Comparison of ENCODE assay signal across 1 cellular context in the genomic region with DNA sequence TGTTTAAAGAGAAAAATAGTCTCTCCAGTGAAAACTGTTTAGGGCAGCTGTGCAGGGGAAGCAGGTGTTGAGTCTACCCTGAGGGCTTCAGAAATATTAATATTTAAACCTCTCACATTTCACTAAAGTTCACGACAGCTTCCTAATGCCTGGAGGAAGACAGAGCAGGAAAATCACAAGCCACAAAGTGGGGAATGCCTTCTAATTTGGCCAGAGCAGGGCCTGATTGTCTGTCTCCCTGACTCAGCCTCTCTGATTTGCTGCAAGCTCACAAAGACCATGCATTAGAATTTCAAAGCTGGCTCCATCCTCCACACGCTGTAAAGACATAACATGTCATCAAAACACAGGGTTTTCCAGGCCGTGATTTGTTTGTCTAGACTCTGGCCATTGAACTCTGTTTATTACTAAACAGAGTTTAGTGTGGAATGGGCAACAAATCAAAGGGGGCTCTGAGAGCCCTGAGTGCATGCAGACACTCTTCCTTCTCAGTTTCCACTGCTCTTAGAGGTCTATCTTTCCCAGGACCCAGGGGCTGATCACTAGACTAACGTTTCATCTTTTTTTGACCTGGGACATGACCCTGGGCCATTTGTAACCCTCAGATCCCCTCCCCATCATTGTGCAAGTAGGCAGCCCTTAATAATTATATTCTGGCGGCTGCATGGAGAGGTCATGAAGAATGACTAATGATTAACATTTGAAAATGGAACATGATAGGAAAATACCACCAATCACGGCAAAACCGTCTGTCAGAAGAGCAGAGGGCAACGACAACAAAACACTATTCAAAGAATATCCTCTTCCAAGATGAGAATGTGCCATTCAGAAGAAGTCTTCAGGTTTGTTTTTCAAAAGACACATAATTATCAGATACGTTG.
TF ChIP-seq lines count a peak whose summit lies in the region.

No MANE protein-coding gene starts in this region.

TF ChIP-seq in HepG2, 621 proteins besides CTCF, POLR2A, EP300 and RAD21 (continued from another document and continues in another):
- TF ChIP-seq, protein P1, sequence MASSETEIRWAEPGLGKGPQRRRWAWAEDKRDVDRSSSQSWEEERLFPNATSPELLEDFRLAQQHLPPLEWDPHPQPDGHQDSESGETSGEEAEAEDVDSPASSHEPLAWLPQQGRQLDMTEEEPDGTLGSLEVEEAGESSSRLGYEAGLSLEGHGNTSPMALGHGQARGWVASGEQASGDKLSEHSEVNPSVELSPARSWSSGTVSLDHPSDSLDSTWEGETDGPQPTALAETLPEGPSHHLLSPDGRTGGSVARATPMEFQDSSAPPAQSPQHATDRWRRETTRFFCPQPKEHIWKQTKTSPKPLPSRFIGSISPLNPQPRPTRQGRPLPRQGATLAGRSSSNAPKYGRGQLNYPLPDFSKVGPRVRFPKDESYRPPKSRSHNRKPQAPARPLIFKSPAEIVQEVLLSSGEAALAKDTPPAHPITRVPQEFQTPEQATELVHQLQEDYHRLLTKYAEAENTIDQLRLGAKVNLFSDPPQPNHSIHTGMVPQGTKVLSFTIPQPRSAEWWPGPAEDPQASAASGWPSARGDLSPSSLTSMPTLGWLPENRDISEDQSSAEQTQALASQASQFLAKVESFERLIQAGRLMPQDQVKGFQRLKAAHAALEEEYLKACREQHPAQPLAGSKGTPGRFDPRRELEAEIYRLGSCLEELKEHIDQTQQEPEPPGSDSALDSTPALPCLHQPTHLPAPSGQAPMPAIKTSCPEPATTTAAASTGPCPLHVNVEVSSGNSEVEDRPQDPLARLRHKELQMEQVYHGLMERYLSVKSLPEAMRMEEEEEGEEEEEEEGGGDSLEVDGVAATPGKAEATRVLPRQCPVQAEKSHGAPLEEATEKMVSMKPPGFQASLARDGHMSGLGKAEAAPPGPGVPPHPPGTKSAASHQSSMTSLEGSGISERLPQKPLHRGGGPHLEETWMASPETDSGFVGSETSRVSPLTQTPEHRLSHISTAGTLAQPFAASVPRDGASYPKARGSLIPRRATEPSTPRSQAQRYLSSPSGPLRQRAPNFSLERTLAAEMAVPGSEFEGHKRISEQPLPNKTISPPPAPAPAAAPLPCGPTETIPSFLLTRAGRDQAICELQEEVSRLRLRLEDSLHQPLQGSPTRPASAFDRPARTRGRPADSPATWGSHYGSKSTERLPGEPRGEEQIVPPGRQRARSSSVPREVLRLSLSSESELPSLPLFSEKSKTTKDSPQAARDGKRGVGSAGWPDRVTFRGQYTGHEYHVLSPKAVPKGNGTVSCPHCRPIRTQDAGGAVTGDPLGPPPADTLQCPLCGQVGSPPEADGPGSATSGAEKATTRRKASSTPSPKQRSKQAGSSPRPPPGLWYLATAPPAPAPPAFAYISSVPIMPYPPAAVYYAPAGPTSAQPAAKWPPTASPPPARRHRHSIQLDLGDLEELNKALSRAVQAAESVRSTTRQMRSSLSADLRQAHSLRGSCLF (CRISPR knock-in tag; IDR thresholded peaks at IDR 0.05; ENCODE audit: borderline replicate concordance): no peak
- TF ChIP-seq SOX6 (IDR thresholded peaks at IDR 0.05): no peak
- TF ChIP-seq SOX6 (CRISPR knock-in tag; IDR thresholded peaks at IDR 0.05): peak; percentile 98
- no peak for TF ChIP-seq ZNF234 (CRISPR knock-in tag; conservative IDR thresholded peaks at IDR 0.05)
- TF ChIP-seq, protein P2, sequence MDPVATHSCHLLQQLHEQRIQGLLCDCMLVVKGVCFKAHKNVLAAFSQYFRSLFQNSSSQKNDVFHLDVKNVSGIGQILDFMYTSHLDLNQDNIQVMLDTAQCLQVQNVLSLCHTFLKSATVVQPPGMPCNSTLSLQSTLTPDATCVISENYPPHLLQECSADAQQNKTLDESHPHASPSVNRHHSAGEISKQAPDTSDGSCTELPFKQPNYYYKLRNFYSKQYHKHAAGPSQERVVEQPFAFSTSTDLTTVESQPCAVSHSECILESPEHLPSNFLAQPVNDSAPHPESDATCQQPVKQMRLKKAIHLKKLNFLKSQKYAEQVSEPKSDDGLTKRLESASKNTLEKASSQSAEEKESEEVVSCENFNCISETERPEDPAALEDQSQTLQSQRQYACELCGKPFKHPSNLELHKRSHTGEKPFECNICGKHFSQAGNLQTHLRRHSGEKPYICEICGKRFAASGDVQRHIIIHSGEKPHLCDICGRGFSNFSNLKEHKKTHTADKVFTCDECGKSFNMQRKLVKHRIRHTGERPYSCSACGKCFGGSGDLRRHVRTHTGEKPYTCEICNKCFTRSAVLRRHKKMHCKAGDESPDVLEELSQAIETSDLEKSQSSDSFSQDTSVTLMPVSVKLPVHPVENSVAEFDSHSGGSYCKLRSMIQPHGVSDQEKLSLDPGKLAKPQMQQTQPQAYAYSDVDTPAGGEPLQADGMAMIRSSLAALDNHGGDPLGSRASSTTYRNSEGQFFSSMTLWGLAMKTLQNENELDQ (CRISPR knock-in tag; IDR thresholded peaks at IDR 0.05; ENCODE audit: borderline replicate concordance): no peak
- TF ChIP-seq SP4 (CRISPR knock-in tag; IDR thresholded peaks at IDR 0.05): 0 out of 2 replicates have a peak, but pooled peaks have one; percentile 33
- TF ChIP-seq NFIC (IDR thresholded peaks at IDR 0.05; ENCODE audit: low read length): peak; percentile 96
- TF ChIP-seq, protein P3, sequence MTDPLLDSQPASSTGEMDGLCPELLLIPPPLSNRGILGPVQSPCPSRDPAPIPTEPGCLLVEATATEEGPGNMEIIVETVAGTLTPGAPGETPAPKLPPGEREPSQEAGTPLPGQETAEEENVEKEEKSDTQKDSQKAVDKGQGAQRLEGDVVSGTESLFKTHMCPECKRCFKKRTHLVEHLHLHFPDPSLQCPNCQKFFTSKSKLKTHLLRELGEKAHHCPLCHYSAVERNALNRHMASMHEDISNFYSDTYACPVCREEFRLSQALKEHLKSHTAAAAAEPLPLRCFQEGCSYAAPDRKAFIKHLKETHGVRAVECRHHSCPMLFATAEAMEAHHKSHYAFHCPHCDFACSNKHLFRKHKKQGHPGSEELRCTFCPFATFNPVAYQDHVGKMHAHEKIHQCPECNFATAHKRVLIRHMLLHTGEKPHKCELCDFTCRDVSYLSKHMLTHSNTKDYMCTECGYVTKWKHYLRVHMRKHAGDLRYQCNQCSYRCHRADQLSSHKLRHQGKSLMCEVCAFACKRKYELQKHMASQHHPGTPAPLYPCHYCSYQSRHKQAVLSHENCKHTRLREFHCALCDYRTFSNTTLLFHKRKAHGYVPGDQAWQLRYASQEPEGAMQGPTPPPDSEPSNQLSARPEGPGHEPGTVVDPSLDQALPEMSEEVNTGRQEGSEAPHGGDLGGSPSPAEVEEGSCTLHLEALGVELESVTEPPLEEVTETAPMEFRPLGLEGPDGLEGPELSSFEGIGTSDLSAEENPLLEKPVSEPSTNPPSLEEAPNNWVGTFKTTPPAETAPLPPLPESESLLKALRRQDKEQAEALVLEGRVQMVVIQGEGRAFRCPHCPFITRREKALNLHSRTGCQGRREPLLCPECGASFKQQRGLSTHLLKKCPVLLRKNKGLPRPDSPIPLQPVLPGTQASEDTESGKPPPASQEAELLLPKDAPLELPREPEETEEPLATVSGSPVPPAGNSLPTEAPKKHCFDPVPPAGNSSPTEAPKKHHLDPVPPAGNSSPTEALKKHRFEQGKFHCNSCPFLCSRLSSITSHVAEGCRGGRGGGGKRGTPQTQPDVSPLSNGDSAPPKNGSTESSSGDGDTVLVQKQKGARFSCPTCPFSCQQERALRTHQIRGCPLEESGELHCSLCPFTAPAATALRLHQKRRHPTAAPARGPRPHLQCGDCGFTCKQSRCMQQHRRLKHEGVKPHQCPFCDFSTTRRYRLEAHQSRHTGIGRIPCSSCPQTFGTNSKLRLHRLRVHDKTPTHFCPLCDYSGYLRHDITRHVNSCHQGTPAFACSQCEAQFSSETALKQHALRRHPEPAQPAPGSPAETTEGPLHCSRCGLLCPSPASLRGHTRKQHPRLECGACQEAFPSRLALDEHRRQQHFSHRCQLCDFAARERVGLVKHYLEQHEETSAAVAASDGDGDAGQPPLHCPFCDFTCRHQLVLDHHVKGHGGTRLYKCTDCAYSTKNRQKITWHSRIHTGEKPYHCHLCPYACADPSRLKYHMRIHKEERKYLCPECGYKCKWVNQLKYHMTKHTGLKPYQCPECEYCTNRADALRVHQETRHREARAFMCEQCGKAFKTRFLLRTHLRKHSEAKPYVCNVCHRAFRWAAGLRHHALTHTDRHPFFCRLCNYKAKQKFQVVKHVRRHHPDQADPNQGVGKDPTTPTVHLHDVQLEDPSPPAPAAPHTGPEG (CRISPR knock-in tag; IDR thresholded peaks at IDR 0.05): no peak
- no peak for TF ChIP-seq ZNF879 (CRISPR knock-in tag; IDR thresholded peaks at IDR 0.05)
- no peak for TF ChIP-seq ZC3H4 (CRISPR knock-in tag; IDR thresholded peaks at IDR 0.05; ENCODE audit: borderline replicate concordance)
- 0 out of 2 replicates have a peak, but pooled peaks have one; percentile 15 for TF ChIP-seq ZBTB21 (CRISPR knock-in tag; IDR thresholded peaks at IDR 0.05)
- peak; percentile 62 for TF ChIP-seq XRCC5 (optimal IDR thresholded peaks at IDR 0.05; ENCODE audit: low read length)
- TF ChIP-seq, protein P4, sequence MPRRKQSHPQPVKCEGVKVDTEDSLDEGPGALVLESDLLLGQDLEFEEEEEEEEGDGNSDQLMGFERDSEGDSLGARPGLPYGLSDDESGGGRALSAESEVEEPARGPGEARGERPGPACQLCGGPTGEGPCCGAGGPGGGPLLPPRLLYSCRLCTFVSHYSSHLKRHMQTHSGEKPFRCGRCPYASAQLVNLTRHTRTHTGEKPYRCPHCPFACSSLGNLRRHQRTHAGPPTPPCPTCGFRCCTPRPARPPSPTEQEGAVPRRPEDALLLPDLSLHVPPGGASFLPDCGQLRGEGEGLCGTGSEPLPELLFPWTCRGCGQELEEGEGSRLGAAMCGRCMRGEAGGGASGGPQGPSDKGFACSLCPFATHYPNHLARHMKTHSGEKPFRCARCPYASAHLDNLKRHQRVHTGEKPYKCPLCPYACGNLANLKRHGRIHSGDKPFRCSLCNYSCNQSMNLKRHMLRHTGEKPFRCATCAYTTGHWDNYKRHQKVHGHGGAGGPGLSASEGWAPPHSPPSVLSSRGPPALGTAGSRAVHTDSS (CRISPR knock-in tag; conservative IDR thresholded peaks at IDR 0.05): no peak
- no peak for TF ChIP-seq ZNF747 (CRISPR knock-in tag; IDR thresholded peaks at IDR 0.05; ENCODE audit: borderline replicate concordance)
- TF ChIP-seq ZSCAN9 (CRISPR knock-in tag; IDR thresholded peaks at IDR 0.05; ENCODE audit: borderline replicate concordance): no peak
- TF ChIP-seq JUN (CRISPR knock-in tag; IDR thresholded peaks at IDR 0.05): no peak
- no peak for TF ChIP-seq PAX8 (CRISPR knock-in tag; IDR thresholded peaks at IDR 0.05; ENCODE audit: borderline replicate concordance)
- TF ChIP-seq, protein P5, sequence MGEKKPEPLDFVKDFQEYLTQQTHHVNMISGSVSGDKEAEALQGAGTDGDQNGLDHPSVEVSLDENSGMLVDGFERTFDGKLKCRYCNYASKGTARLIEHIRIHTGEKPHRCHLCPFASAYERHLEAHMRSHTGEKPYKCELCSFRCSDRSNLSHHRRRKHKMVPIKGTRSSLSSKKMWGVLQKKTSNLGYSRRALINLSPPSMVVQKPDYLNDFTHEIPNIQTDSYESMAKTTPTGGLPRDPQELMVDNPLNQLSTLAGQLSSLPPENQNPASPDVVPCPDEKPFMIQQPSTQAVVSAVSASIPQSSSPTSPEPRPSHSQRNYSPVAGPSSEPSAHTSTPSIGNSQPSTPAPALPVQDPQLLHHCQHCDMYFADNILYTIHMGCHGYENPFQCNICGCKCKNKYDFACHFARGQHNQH (CRISPR knock-in tag; IDR thresholded peaks at IDR 0.05): peak; percentile 35; the same call in 1 of the 2 replicates
- TF ChIP-seq ZNF326 (CRISPR knock-in tag; IDR thresholded peaks at IDR 0.05; ENCODE audit: borderline replicate concordance): no peak
- TF ChIP-seq CHD4 (IDR thresholded peaks at IDR 0.05; ENCODE audit: borderline replicate concordance, low read length): peak; percentile 84; the same call in 1 of the 2 replicates
- TF ChIP-seq, protein P6, sequence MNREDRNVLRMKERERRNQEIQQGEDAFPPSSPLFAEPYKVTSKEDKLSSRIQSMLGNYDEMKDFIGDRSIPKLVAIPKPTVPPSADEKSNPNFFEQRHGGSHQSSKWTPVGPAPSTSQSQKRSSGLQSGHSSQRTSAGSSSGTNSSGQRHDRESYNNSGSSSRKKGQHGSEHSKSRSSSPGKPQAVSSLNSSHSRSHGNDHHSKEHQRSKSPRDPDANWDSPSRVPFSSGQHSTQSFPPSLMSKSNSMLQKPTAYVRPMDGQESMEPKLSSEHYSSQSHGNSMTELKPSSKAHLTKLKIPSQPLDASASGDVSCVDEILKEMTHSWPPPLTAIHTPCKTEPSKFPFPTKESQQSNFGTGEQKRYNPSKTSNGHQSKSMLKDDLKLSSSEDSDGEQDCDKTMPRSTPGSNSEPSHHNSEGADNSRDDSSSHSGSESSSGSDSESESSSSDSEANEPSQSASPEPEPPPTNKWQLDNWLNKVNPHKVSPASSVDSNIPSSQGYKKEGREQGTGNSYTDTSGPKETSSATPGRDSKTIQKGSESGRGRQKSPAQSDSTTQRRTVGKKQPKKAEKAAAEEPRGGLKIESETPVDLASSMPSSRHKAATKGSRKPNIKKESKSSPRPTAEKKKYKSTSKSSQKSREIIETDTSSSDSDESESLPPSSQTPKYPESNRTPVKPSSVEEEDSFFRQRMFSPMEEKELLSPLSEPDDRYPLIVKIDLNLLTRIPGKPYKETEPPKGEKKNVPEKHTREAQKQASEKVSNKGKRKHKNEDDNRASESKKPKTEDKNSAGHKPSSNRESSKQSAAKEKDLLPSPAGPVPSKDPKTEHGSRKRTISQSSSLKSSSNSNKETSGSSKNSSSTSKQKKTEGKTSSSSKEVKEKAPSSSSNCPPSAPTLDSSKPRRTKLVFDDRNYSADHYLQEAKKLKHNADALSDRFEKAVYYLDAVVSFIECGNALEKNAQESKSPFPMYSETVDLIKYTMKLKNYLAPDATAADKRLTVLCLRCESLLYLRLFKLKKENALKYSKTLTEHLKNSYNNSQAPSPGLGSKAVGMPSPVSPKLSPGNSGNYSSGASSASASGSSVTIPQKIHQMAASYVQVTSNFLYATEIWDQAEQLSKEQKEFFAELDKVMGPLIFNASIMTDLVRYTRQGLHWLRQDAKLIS (CRISPR knock-in tag; IDR thresholded peaks at IDR 0.05): no peak
- TF ChIP-seq YEATS4 (CRISPR knock-in tag; IDR thresholded peaks at IDR 0.05; ENCODE audit: borderline replicate concordance): peak; percentile 31; the same call in 1 of the 2 replicates
- no peak for TF ChIP-seq CENPT (CRISPR knock-in tag; IDR thresholded peaks at IDR 0.05; ENCODE audit: low read depth)
- TF ChIP-seq POLR2AphosphoS5 (IDR thresholded peaks at IDR 0.05; ENCODE audit: low read depth, low read length): peak; percentile 66; the same call in 1 of the 2 replicates
- TF ChIP-seq NCOA1 (CRISPR knock-in tag; IDR thresholded peaks at IDR 0.05): 0 out of 2 replicates have a peak, but pooled peaks have one; percentile 46
- TF ChIP-seq GABPB1 (CRISPR knock-in tag; IDR thresholded peaks at IDR 0.05): peak; percentile 29; the same call in 1 of the 2 replicates
- no peak for TF ChIP-seq TGIF2 (CRISPR knock-in tag; IDR thresholded peaks at IDR 0.05)
- TF ChIP-seq NCOA2 (CRISPR knock-in tag; IDR thresholded peaks at IDR 0.05): peak; percentile 95
- TF ChIP-seq BRD4 (CRISPR knock-in tag; IDR thresholded peaks at IDR 0.05): 0 out of 2 replicates have a peak, but pooled peaks have one; percentile 72
- TF ChIP-seq, protein P7, sequence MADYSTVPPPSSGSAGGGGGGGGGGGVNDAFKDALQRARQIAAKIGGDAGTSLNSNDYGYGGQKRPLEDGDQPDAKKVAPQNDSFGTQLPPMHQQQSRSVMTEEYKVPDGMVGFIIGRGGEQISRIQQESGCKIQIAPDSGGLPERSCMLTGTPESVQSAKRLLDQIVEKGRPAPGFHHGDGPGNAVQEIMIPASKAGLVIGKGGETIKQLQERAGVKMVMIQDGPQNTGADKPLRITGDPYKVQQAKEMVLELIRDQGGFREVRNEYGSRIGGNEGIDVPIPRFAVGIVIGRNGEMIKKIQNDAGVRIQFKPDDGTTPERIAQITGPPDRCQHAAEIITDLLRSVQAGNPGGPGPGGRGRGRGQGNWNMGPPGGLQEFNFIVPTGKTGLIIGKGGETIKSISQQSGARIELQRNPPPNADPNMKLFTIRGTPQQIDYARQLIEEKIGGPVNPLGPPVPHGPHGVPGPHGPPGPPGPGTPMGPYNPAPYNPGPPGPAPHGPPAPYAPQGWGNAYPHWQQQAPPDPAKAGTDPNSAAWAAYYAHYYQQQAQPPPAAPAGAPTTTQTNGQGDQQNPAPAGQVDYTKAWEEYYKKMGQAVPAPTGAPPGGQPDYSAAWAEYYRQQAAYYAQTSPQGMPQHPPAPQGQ (CRISPR knock-in tag; IDR thresholded peaks at IDR 0.05; ENCODE audit: borderline replicate concordance): no peak
